27 cellular contexts compared by ENCODE assay signal in the genomic region with DNA sequence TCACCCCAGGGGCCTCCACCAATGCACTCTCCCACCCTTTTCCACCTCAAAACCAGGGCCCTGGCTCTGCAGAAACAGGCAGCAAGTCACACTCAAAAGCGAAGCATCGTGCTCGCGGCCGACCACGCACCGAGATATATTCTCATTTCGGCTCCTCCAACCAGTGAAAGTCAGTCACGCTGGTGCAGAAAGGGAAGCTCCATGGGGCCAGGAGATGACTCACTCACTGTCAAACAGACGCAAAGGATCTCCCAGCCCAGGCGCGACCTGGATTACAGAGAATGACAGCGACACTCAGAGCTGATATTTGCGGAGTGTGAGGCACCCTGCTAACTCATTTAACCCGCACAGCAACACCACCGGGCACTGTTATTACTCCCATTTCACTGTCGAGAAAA.
DNase-seq lines count a peak whose midpoint lies in the region; ATAC-seq and TF ChIP-seq lines count a peak whose summit lies in the region.
"Had no signal": no experiment of that assay in that cellular context is flagged by ENCODE, and none has a peak within 500 bp of the region (broad histone marks: within the 10 kb centered on the region; RNA-seq: fewer than 3 reads in every experiment).

No MANE protein-coding gene starts in this region.

- intact Hi-C loops in A673 (cut with micrococcal nuclease; ENCODE audit: unreplicated experiment) (no loop called here), Caco-2 (cut with micrococcal nuclease; ENCODE audit: unreplicated experiment) (no loop called here)

- H3K79me1 ChIP-seq in mesenchymal stem cell (replicated peaks; ENCODE audit: low read length, poor library complexity, severe bottlenecking): no peaks in the 10 kb centered on the region

- peaks cover 69% of the 10 kb centered on the region for H3K4me1 Mint-ChIP-seq in brain
- no peaks in the 10 kb centered on the region for H3K4me1 Mint-ChIP-seq in Caco-2 (ENCODE audit: low read depth, unreplicated experiment)
- H3K4me1 Mint-ChIP-seq: CD4-positive, CD25-positive, alpha-beta regulatory T cell; T-cell had no signal

- no peaks in the 10 kb centered on the region for H3K27me3 Mint-ChIP-seq in brain
- no peaks in the 10 kb centered on the region for H3K27me3 Mint-ChIP-seq in Caco-2 (ENCODE audit: insufficient read depth, unreplicated experiment)
- H3K27me3 Mint-ChIP-seq: T-cell had no signal

- no peaks in the 10 kb centered on the region for H3K36me3 ChIP-seq in A673 (ENCODE audit: insufficient read depth, low read length, poor library complexity, severe bottlenecking)
- H3K36me3 ChIP-seq in mesenchymal stem cell (ENCODE audit: control insufficient read depth in 1 of 2, insufficient read depth in 2 of 2, low read depth in 1 of 2, low read length in 2 of 2): peaks cover 19 to 24% of the 10 kb centered on the region in 2 experiments
- no peaks in the 10 kb centered on the region for H3K36me3 ChIP-seq in Caco-2 (ENCODE audit: control insufficient read depth, insufficient read depth, low read length)

- H3K4me1 ChIP-seq in A673 (ENCODE audit: insufficient read depth, low read length, poor library complexity, severe bottlenecking) (no peaks in the 10 kb centered on the region), mesenchymal stem cell (ENCODE audit: control insufficient read depth, insufficient read depth, low read depth, low read length) (peaks cover 2% of the 10 kb centered on the region), Caco-2 (no peaks in the 10 kb centered on the region)

- H3K23ac ChIP-seq in mesenchymal stem cell (ENCODE audit: low read length in 2 of 2): no peak overlapping the region

- no peak for TF ChIP-seq CTCF in A673 (conservative IDR thresholded peaks at IDR 0.05; ENCODE audit: low read depth, low read length)
- no peak for TF ChIP-seq CTCF in NB4 (IDR thresholded peaks at IDR 0.05; ENCODE audit: low read depth, low read length)
- TF ChIP-seq CTCF in brain (conservative IDR thresholded peaks at IDR 0.05): no peak
- TF ChIP-seq CTCF in Caco-2 (IDR thresholded peaks at IDR 0.05; ENCODE audit: insufficient read depth in 1 of 2, low read depth in 1 of 2, low read length in 1 of 2, severe bottlenecking in 1 of 2, unreplicated experiment in 1 of 2): no peak

- H3K27me3 ChIP-seq in A673 (replicated peaks; ENCODE audit: insufficient read depth, low read depth, low read length, poor library complexity) (no peaks in the 10 kb centered on the region), layer of hippocampus (ENCODE audit: control insufficient read depth, insufficient read depth, low read length) (no peaks in the 10 kb centered on the region), mesenchymal stem cell (ENCODE audit: control insufficient read depth in 1 of 2, insufficient read depth in 1 of 2, low read length in 2 of 2) (no peaks in the 10 kb centered on the region), Caco-2 (replicated peaks; ENCODE audit: control insufficient read depth, insufficient read depth, low read length) (no peaks in the 10 kb centered on the region)
- H3K27me3 ChIP-seq: BLaER1 had no signal

- no peak overlapping the region for H2BK12ac ChIP-seq in mesenchymal stem cell (ENCODE audit: low read length in 2 of 2)

- H3K36me3 Mint-ChIP-seq in brain (peaks cover 31% of the 10 kb centered on the region), Caco-2 (ENCODE audit: insufficient read depth, unreplicated experiment) (no peaks in the 10 kb centered on the region)
- H3K36me3 Mint-ChIP-seq: CD4-positive, CD25-positive, alpha-beta regulatory T cell; T-cell had no signal

- no peak for ATAC-seq in HG02610 (IDR thresholded peaks at IDR 0.05; ENCODE audit: unreplicated experiment)
- ATAC-seq: GM12878, HCT116, T-cell had no signal

- no peak overlapping the region for H3K27ac ChIP-seq in A673 (ENCODE audit: low read depth, low read length, poor library complexity, severe bottlenecking)
- peak overlapping the region; percentile 96 for H3K27ac ChIP-seq in layer of hippocampus (ENCODE audit: low read depth, low read length)
- no peak overlapping the region for H3K27ac ChIP-seq in mesenchymal stem cell (ENCODE audit: low read length, poor library complexity, severe bottlenecking)
- H3K27ac ChIP-seq: BLaER1, HL-60, PC-9 had no signal

- H2AK5ac ChIP-seq in mesenchymal stem cell (ENCODE audit: low read length, severe bottlenecking): no peak overlapping the region

- H4K8ac ChIP-seq in mesenchymal stem cell (ENCODE audit: low read length): no peak overlapping the region

- no peak overlapping the region for H2BK5ac ChIP-seq in mesenchymal stem cell (ENCODE audit: low read depth, low read length, poor library complexity, severe bottlenecking)

- H2AFZ ChIP-seq in mesenchymal stem cell (ENCODE audit: low read depth, low read length): no peak overlapping the region
- H2AFZ ChIP-seq: PC-9 had no signal

- H3K4me3 Mint-ChIP-seq in brain (no peak overlapping the region), Caco-2 (ENCODE audit: unreplicated experiment) (no peak overlapping the region)
- H3K4me3 Mint-ChIP-seq: CD4-positive, CD25-positive, alpha-beta regulatory T cell; T-cell had no signal

- H3K4ac ChIP-seq in mesenchymal stem cell (ENCODE audit: low read depth in 1 of 2, low read length in 2 of 2): no peak overlapping the region

- no peak overlapping the region for H3K18ac ChIP-seq in mesenchymal stem cell (ENCODE audit: low read depth in 1 of 2, low read length in 2 of 2)

- H2BK15ac ChIP-seq in mesenchymal stem cell (ENCODE audit: low read depth, poor library complexity, severe bottlenecking): no peak overlapping the region

- CTCF ChIA-PET in A673 (lab: Charles Lee): no interaction called here
- CTCF ChIA-PET in Caco-2 (lab: Charles Lee): no interaction called here

- H2BK120ac ChIP-seq in mesenchymal stem cell (ENCODE audit: low read depth, low read length): no peak overlapping the region

- H4K91ac ChIP-seq in mesenchymal stem cell (ENCODE audit: low read length): no peak overlapping the region

- no TSS peak for BruUV-seq in A673 (replicated peaks; lab: Mats Ljungman, UMichigan)
- no TSS peak for BruUV-seq in Caco-2 (replicated peaks; lab: Mats Ljungman, UMichigan)

- POLR2A ChIA-PET in A673 (lab: Charles Lee; ENCODE audit: low non-redundant PET): no interaction called here
- POLR2A ChIA-PET in Caco-2 (lab: Charles Lee): no interaction called here

- H3K27ac Mint-ChIP-seq in brain (peak overlapping the region in 4 of 5 experiments; percentile 34 to 97 (median 94)), Caco-2 (ENCODE audit: unreplicated experiment) (no peak overlapping the region)
- H3K27ac Mint-ChIP-seq: T-cell had no signal

- H3K14ac ChIP-seq in mesenchymal stem cell (ENCODE audit: low read length in 2 of 2): no peak overlapping the region

- whole genome bisulfite sequencing in mesenchymal stem cell: 88% methylated on average over 17 of the region's 17 CpGs

- H3K9me3 Mint-ChIP-seq in brain: peaks cover 0 to 5% (median 0%) of the 10 kb centered on the region in 5 experiments
- H3K9me3 Mint-ChIP-seq in Caco-2 (ENCODE audit: unreplicated experiment): no peaks in the 10 kb centered on the region
- H3K9me3 Mint-ChIP-seq: T-cell had no signal

- DNase-seq in A673 (ENCODE audit: low spot score): peak; percentile 8
- peak; percentile 27 for DNase-seq in NB4 (ENCODE audit: low read depth)
- DNase-seq in mesenchymal stem cell: no peak
- no peak for DNase-seq in Caco-2
- DNase-seq in effector CD4-positive, alpha-beta T cell: no peak
- DNase-seq: CD4-positive, CD25-positive, alpha-beta regulatory T cell; DMS 273 treated with DMSO at 0.1 percent for 48 hours; DMS79; EL; GDM1; Kasumi-1; NCI-H1092; NCI-H1417 treated with DMSO at 0.1 percent for 48 hours; NCI-H187 treated with DMSO at 0.1 percent for 48 hours; NCI-H446; NCI-H524 treated with DMSO at 0.1 percent for 48 hours; NCI-H774; PC-9; Right ventricle myocardium superior; T-cell had no signal

- H3K4me2 ChIP-seq in mesenchymal stem cell (ENCODE audit: low read length, poor library complexity, severe bottlenecking): no peak overlapping the region
- H3K4me2 ChIP-seq: BLaER1, PC-9 had no signal

- H3K9me3 ChIP-seq in A673 (ENCODE audit: low read depth, low read length, poor library complexity, severe bottlenecking) (no peaks in the 10 kb centered on the region), mesenchymal stem cell (ENCODE audit: control insufficient read depth, low read length) (no peaks in the 10 kb centered on the region), Caco-2 (no peaks in the 10 kb centered on the region)
- H3K9me3 ChIP-seq: BLaER1 had no signal

- no peak for TF ChIP-seq POLR2A in NB4 (IDR thresholded peaks at IDR 0.05; ENCODE audit: extremely low read depth, insufficient read length)

- no peak overlapping the region for H3K4me3 ChIP-seq in A673 (ENCODE audit: low read depth, low read length, poor library complexity, severe bottlenecking)
- H3K4me3 ChIP-seq in NB4 (ENCODE audit: low read depth, low read length): no peak overlapping the region
- H3K4me3 ChIP-seq in mesenchymal stem cell (ENCODE audit: insufficient read depth in 1 of 2, low read depth in 1 of 2, low read length in 2 of 2): no peak overlapping the region
- H3K4me3 ChIP-seq in Caco-2 (ENCODE audit: low read depth, low read length): no peak overlapping the region
- H3K4me3 ChIP-seq: BLaER1, GM12878, PC-9 had no signal

- H3K9ac ChIP-seq in mesenchymal stem cell (ENCODE audit: low read length): no peak overlapping the region
- H3K9ac ChIP-seq: BLaER1 had no signal

Comparison
In these comparisons a context has a peak if more than half of its experiments do, and no peak if none do; other contexts are left out.
1. DNase-seq: peak in A673 (single experiment) and NB4 (single experiment); none in mesenchymal stem cell (single experiment), Caco-2 (0 of 2) and effector CD4-positive, alpha-beta T cell (single experiment).